In genomic region chr20:362271-363254, GRCh38 we compare ENCODE assay signal across 2 cellular contexts.
TF ChIP-seq lines count a peak whose summit lies in the region.

No MANE protein-coding gene starts in this region.

TF ChIP-seq in Ishikawa, 13 proteins besides CTCF, POLR2A, EP300 and RAD21:
- TF ChIP-seq MAX (IDR thresholded peaks at IDR 0.05) (peak; percentile 98), USF1 (IDR thresholded peaks at IDR 0.05) (peak; percentile 96), NFIC (IDR thresholded peaks at IDR 0.05) (peak; percentile 92), TEAD4 (IDR thresholded peaks at IDR 0.05) (no peak; the same call in 1 of the 2 replicates), CEBPB (IDR thresholded peaks at IDR 0.05) (peak; percentile 84), YY1 (IDR thresholded peaks at IDR 0.05; ENCODE audit: low read depth) (peak; percentile 30; the same call in 1 of the 2 replicates), EGR1 (IDR thresholded peaks at IDR 0.05) (no peak)

TF ChIP-seq in GM12878, 131 proteins besides CTCF, POLR2A, EP300 and RAD21:
- TF ChIP-seq BCLAF1 (IDR thresholded peaks at IDR 0.05) (no peak), CEBPB (IDR thresholded peaks at IDR 0.05; ENCODE audit: borderline replicate concordance in 1 of 2, low read depth in 2 of 2, low read length in 2 of 2) (no peak), SMC3 (IDR thresholded peaks at IDR 0.05; ENCODE audit: borderline replicate concordance, low read length) (0 out of 2 replicates have a peak, but pooled peaks have one; percentile 15), YY1 (IDR thresholded peaks at IDR 0.05; ENCODE audit: low read depth, low read length) (no peak), USF1 (IDR thresholded peaks at IDR 0.05; ENCODE audit: borderline replicate concordance, extremely low read length, insufficient read depth, low read depth, low read length) (peak; percentile 72), IRF5 (IDR thresholded peaks at IDR 0.05; ENCODE audit: borderline replicate concordance) (no peak), FOXK2 (IDR thresholded peaks at IDR 0.05) (peak; percentile 22; the same call in 1 of the 2 replicates)
